8 cellular contexts compared by ENCODE assay signal in the genomic region with DNA sequence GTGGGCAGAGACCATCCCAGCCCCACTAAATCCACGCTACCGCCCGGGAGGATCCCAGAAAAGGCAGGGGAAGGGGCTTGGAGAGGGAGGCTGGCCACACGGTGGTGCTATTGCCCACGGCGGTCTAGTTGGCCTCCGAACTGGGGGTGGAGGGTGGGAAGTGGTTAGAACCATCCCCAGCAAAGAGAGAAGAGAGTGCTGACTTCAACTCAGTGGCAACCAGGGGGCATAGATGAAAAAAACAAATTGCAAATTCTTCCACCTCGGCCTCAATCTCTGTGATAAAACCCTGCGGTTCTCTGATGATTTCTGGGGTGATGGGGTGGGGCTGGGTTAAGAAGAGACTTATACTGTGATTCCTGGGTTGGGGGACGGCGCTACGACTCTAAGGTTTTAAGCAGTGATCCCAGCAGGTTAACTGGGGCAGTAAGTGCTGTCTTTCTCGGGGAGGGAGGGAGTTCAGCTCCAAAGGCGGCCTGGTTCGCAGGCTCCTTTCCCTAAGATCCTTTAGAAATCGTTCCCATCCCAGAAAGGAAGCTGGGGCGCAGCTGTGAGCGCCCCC.
DNase-seq lines count a peak whose midpoint lies in the region; ATAC-seq and TF ChIP-seq lines count a peak whose summit lies in the region.

No MANE protein-coding gene starts in this region.

- H3K4me1 ChIP-seq in left lung, result peaks cover 0 to 31% of the 10 kb centered on the region in 2 donors

- H3K9me3 Mint-ChIP-seq in activated CD4-positive, alpha-beta memory T cell treated with anti-CD3 and anti-CD28 coated beads for 36 hours, result no peaks in the 10 kb centered on the region

- POLR2A ChIA-PET in activated CD4-positive, alpha-beta memory T cell treated with anti-CD3 and anti-CD28 coated beads for 36 hours (lab: Charles Lee), result no interaction called here

- H3K9me3 ChIP-seq in left lung, result no peaks in the 10 kb centered on the region

- H3K4me3 ChIP-seq in left lung, result peak overlapping the region; percentile 45 to 67

- no peaks in the 10 kb centered on the region for H3K27me3 Mint-ChIP-seq in activated CD4-positive, alpha-beta memory T cell treated with anti-CD3 and anti-CD28 coated beads for 36 hours

- intact Hi-C loops in activated CD4-positive, alpha-beta memory T cell treated with anti-CD3 and anti-CD28 coated beads for 36 hours (cut with micrococcal nuclease), result loop anchor here (1.0 to 2.0 kb wide), 5 partner anchors 57 to 1024 kb away; no protein-coding TSS in a partner anchor
- intact Hi-C loops in left lung (cut with DNase I), result no loop called here

- DNase-seq in GM03348 (ENCODE audit: low spot score) (peak; percentile 94), NCI-H748 (lab: John Stamatoyannopoulos, UW; ENCODE audit: unreplicated experiment) (peak; percentile 74), dermis microvascular lymphatic vessel endothelial cell (ENCODE audit: low read depth in 2 of 2) (peak; percentile 87 to 93), left lung (peak; percentile 87 to 95)
- DNase-seq in activated CD4-positive, alpha-beta memory T cell treated with anti-CD3 and anti-CD28 coated beads for 36 hours, result peak; percentile 91
- DNase-seq in stimulated activated CD4-positive, alpha-beta T cell treated with anti-CD3 and anti-CD28 coated beads, Interleukin-1b, Interleukin-23, amount 100 ng/mL, for 48 hours, result peak; percentile 79

- TF ChIP-seq CTCF in left lung (IDR thresholded peaks at IDR 0.05), result peak; percentile 65 to 79

- H3K36me3 Mint-ChIP-seq in activated CD4-positive, alpha-beta memory T cell treated with anti-CD3 and anti-CD28 coated beads for 36 hours, result no peaks in the 10 kb centered on the region

- H3K4me1 Mint-ChIP-seq in activated CD4-positive, alpha-beta memory T cell treated with anti-CD3 and anti-CD28 coated beads for 36 hours (ENCODE audit: low read depth), result peaks cover 18% of the 10 kb centered on the region

- peak overlapping the region; percentile 92 to 94 for H3K27ac ChIP-seq in left lung

- H3K36me3 ChIP-seq in left lung, result no peaks in the 10 kb centered on the region

- peak overlapping the region; percentile 62 for H3K4me3 Mint-ChIP-seq in activated CD4-positive, alpha-beta memory T cell treated with anti-CD3 and anti-CD28 coated beads for 36 hours

- peak overlapping the region; percentile 45 for H3K27ac Mint-ChIP-seq in activated CD4-positive, alpha-beta memory T cell treated with anti-CD3 and anti-CD28 coated beads for 36 hours

- no peaks in the 10 kb centered on the region for H3K27me3 ChIP-seq in left lung

- CTCF ChIA-PET in activated CD4-positive, alpha-beta memory T cell treated with anti-CD3 and anti-CD28 coated beads for 36 hours (lab: Charles Lee), result interaction anchor here (0.6 to 4.3 kb wide), 36 partner anchors 8 to 1025 kb away, joined by 3 to 27 read pairs (median 4); a partner anchor contains a TSS

- peak; percentile 36 for ATAC-seq in HG03097 (IDR thresholded peaks at IDR 0.05; ENCODE audit: low FRiP score, unreplicated experiment)
- peak; percentile 91 for ATAC-seq in left lung
- no peak for ATAC-seq in HG03521 (IDR thresholded peaks at IDR 0.05; ENCODE audit: unreplicated experiment)
